13 cellular contexts compared by ENCODE assay signal in genomic region chr7:131346885-131347592, GRCh38. TPM values are rescaled to one million over a fixed set of nuclear protein-coding genes. Genes with fewer than 3 reads are reported as not detected.
DNase-seq lines count a peak whose midpoint lies in the region; ATAC-seq, FAIRE-seq and TF ChIP-seq lines count a peak whose summit lies in the region.
"Had no signal": no experiment of that assay in that cellular context is flagged by ENCODE, and none has a peak within 500 bp of the region (broad histone marks: within the 10 kb centered on the region; RNA-seq: fewer than 3 reads in every experiment).

No MANE protein-coding gene starts in this region.

- FAIRE-seq in pancreas (lab: Jason Lieb, UNC), result no peak

- peaks cover 85% of the 10 kb centered on the region for H4K20me1 ChIP-seq in hepatocyte (ENCODE audit: insufficient read depth, poor library complexity, severe bottlenecking)

- no peak overlapping the region for H2AFZ ChIP-seq in hepatocyte
- H2AFZ ChIP-seq: GM23248 had no signal

- TF ChIP-seq CTCF in hepatocyte (IDR thresholded peaks at IDR 0.05; ENCODE audit: poor library complexity) (no peak), pancreas (IDR thresholded peaks at IDR 0.05) (no peak)

- H3K4me3 ChIP-seq in hepatocyte (no peak overlapping the region), pancreas (no peak overlapping the region)
- H3K4me3 ChIP-seq: GM23248 had no signal

- H3K36me3 ChIP-seq in hepatocyte (replicated peaks; ENCODE audit: insufficient read depth, low read depth), result no peaks in the 10 kb centered on the region
- H3K36me3 ChIP-seq in pancreas, result no peaks in the 10 kb centered on the region

- no peaks in the 10 kb centered on the region for H3K27me3 ChIP-seq in hepatocyte
- no peaks in the 10 kb centered on the region for H3K27me3 ChIP-seq in pancreas

- no peaks in the 10 kb centered on the region for H3K9me3 ChIP-seq in hepatocyte (ENCODE audit: low read depth)
- no peaks in the 10 kb centered on the region for H3K9me3 ChIP-seq in pancreas

- peaks cover 100% of the 10 kb centered on the region for H3K79me2 ChIP-seq in hepatocyte

- peak; percentile 15 for DNase-seq in NCI-H146 (lab: John Stamatoyannopoulos, UW)
- DNase-seq in NCI-H146 treated with DMSO at 0.1 percent for 48 hours (lab: John Stamatoyannopoulos, UW; ENCODE audit: unreplicated experiment), result no peak
- peak; percentile 80 for DNase-seq in NCI-H2227 treated with DMSO at 0.1 percent for 48 hours (lab: John Stamatoyannopoulos, UW)
- DNase-seq in hepatocyte (ENCODE audit: low spot score), result peak; percentile 19
- DNase-seq in pancreas, result no peak
- DNase-seq in NCI-H2196 (lab: John Stamatoyannopoulos, UW; ENCODE audit: unreplicated experiment), result no peak
- no peak for DNase-seq in MV-4-11 (lab: John Stamatoyannopoulos, UW)
- no peak for DNase-seq in HK-2 (ENCODE audit: unreplicated experiment)
- DNase-seq: 8988T; effector memory CD4-positive, alpha-beta T cell; GM23248; NCI-H2029; right cardiac atrium had no signal

- 32% methylated on average over 3 of the region's 3 CpGs for WGBS in hepatocyte (ENCODE audit: low lambda C conversion rate, missing lambda C conversion rate)
- WGBS in pancreas, 2 donors, result 31 to 35% methylated on average over 3 of the region's 3 CpGs

- H3K4me2 ChIP-seq in hepatocyte, result no peak overlapping the region

- no peaks in the 10 kb centered on the region for H3K4me1 ChIP-seq in hepatocyte (ENCODE audit: insufficient read depth)
- peaks cover 0 to 13% (median 7%) of the 10 kb centered on the region in 3 donors for H3K4me1 ChIP-seq in pancreas

- peak in 3 of 4 donors; percentile 50 to 84 (median 69) for ATAC-seq in pancreas
- ATAC-seq: right cardiac atrium had no signal

- intact Hi-C loops in pancreas (cut with DNase I), result no loop called here

- H3K9me2 ChIP-seq in hepatocyte (replicated peaks; ENCODE audit: insufficient read depth), result no peaks in the 10 kb centered on the region

- H3K27ac ChIP-seq in hepatocyte, result no peak overlapping the region
- H3K27ac ChIP-seq in pancreas, result no peak overlapping the region
- H3K27ac ChIP-seq: GM23248 had no signal

RNA-seq across cellular contexts. Expression of gene MKLN1, which starts 19.4 kb away (rescaled TPM):
- 59.3 and 70.5 TPM in 2 replicates for total RNA-seq in hepatocyte
- 33.8 and 39.8 TPM in 2 replicates for polyA plus RNA-seq in hepatocyte
- total RNA-seq in pancreas, result 10 to 100 TPM; 14.5 to 30.2 (median 23.4) TPM
- polyA plus RNA-seq in pancreas, result 1 to 10 TPM; 7.0 to 10.0 TPM

Comparison
In these comparisons a context has a peak if more than half of its experiments do, and no peak if none do; other contexts are left out.
1. DNase-seq: peak in NCI-H146 (single experiment), NCI-H2227 treated with DMSO at 0.1 percent for 48 hours (single experiment) and hepatocyte (single experiment); none in NCI-H146 treated with DMSO at 0.1 percent for 48 hours (single experiment), pancreas (0 of 6), NCI-H2196 (single experiment), MV-4-11 (single experiment) and HK-2 (single experiment).